In genomic region chr3:124360626-124361025, GRCh38 we compare ENCODE assay signal across 26 cellular contexts.
DNase-seq lines count a peak whose midpoint lies in the region; ATAC-seq and TF ChIP-seq lines count a peak whose summit lies in the region.
"Had no signal": no experiment of that assay in that cellular context is flagged by ENCODE, and none has a peak within 500 bp of the region (broad histone marks: within the 10 kb centered on the region; RNA-seq: fewer than 3 reads in every experiment).

No MANE protein-coding gene starts in this region.

- H3K4me2 ChIP-seq in mesendoderm (ENCODE audit: low read length) = no peak overlapping the region

- H2BK120ac ChIP-seq in mesendoderm (ENCODE audit: low read depth, low read length) = no peak overlapping the region

- H3K4me3 ChIP-seq in mesendoderm (ENCODE audit: low read length) = no peak overlapping the region
- no peak overlapping the region for H3K4me3 ChIP-seq in esophagus muscularis mucosa
- H3K4me3 ChIP-seq: cardiac muscle cell, pancreas, sigmoid colon had no signal

- H3K36me3 ChIP-seq in mesendoderm (ENCODE audit: control insufficient read depth, insufficient read depth, low read length) (no peaks in the 10 kb centered on the region), esophagus muscularis mucosa (no peaks in the 10 kb centered on the region)
- H3K36me3 ChIP-seq: cardiac muscle cell, pancreas, sigmoid colon had no signal

- H3K4me1 ChIP-seq in mesendoderm (ENCODE audit: control insufficient read depth, low read depth, low read length) = no peaks in the 10 kb centered on the region
- peaks cover 0 to 20% (median 9%) of the 10 kb centered on the region in 4 donors for H3K4me1 ChIP-seq in esophagus muscularis mucosa
- H3K4me1 ChIP-seq: sigmoid colon had no signal

- no peak for TF ChIP-seq POLR2A in esophagus muscularis mucosa (IDR thresholded peaks at IDR 0.05; ENCODE audit: low read depth)

- H2AK5ac ChIP-seq in mesendoderm (ENCODE audit: low read length) = no peak overlapping the region

- no peak overlapping the region for H2BK15ac ChIP-seq in mesendoderm (replicated peaks; ENCODE audit: low read depth)

- ATAC-seq in GM19351 (IDR thresholded peaks at IDR 0.05; ENCODE audit: unreplicated experiment) = no peak
- ATAC-seq: activated T-cell treated with anti-CD3 and anti-CD28 coated beads, Interleukin-2, amount 50 U/mL, for 72 hours; left lobe of liver; naive thymus-derived CD4-positive, alpha-beta T cell; SK-N-SH treated with all-trans-retinoic acid at 6 μM for 48 hours; stimulated activated naive CD8-positive, alpha-beta T cell treated with anti-CD3 and anti-CD28 coated beads, Interleukin-15, Interleukin-2, amounts not matched to agents 100 U/mL and 50 U/mL, for 24 hours had no signal

- H3K4me1 Mint-ChIP-seq in endothelial cell (ENCODE audit: unreplicated experiment) (peaks cover 38% of the 10 kb centered on the region), type B pancreatic cell (ENCODE audit: unreplicated experiment) (peaks cover 40% of the 10 kb centered on the region)
- H3K4me1 Mint-ChIP-seq: activated CD4-positive, alpha-beta T cell treated with anti-CD3 and anti-CD28 coated beads, Interleukin-2, amount 10 ng/mL, durations not matched to agents 24 days and 14 days; activated naive CD4-positive, alpha-beta T cell treated with anti-CD3 and anti-CD28 coated beads, Interleukin-2, amount 10 ng/mL, durations not matched to agents 7 days and 5 days; naive thymus-derived CD4-positive, alpha-beta T cell had no signal

- TF ChIP-seq CTCF in endothelial cell (IDR thresholded peaks at IDR 0.05; ENCODE audit: unreplicated experiment) = no peak
- TF ChIP-seq CTCF in type B pancreatic cell (conservative IDR thresholded peaks at IDR 0.05) = no peak
- no peak for TF ChIP-seq CTCF in esophagus muscularis mucosa (IDR thresholded peaks at IDR 0.05)

- DNase-seq in NCI-H526 (lab: John Stamatoyannopoulos, UW) = peak; percentile 67 to 82
- DNase-seq in endothelial cell (ENCODE audit: low spot score) = no peak
- DNase-seq in mesendoderm = peak; percentile 82
- DNase-seq in type B pancreatic cell (ENCODE audit: extremely low spot score, unreplicated experiment) = no peak
- no peak for DNase-seq in esophagus muscularis mucosa (ENCODE audit: extremely low spot score)
- DNase-seq in activated T-cell treated with anti-CD3 and anti-CD28 coated beads, Interleukin-2, amount 50 U/mL, for 48 hours = no peak
- DNase-seq: activated CD4-positive, alpha-beta T cell treated with anti-CD3 and anti-CD28 coated beads, Interleukin-2, amount 10 ng/mL, durations not matched to agents 24 days and 14 days; activated naive CD4-positive, alpha-beta T cell treated with anti-CD3 and anti-CD28 coated beads, Interleukin-2, amount 10 ng/mL, durations not matched to agents 7 days and 5 days; activated T-cell treated with anti-CD3 and anti-CD28 coated beads, Interleukin-2, amount 50 U/mL, for 72 hours; amniotic stem cell; CD4-positive, alpha-beta T cell; cortex of kidney; EL; KBM-7; naive thymus-derived CD4-positive, alpha-beta T cell; NCI-H1436 treated with DMSO at 0.1 percent for 48 hours; pancreas; sigmoid colon; stimulated activated CD4-positive, alpha-beta T cell treated with anti-CD3 and anti-CD28 coated beads, Interleukin-15, amount 100 ng/mL, for 24 hours; stimulated activated naive CD8-positive, alpha-beta T cell treated with anti-CD3 and anti-CD28 coated beads, Interleukin-15, Interleukin-2, amounts not matched to agents 100 U/mL and 50 U/mL, for 24 hours had no signal

- peaks cover 59% of the 10 kb centered on the region for H3K36me3 Mint-ChIP-seq in endothelial cell (ENCODE audit: low read depth, unreplicated experiment)
- peaks cover 25% of the 10 kb centered on the region for H3K36me3 Mint-ChIP-seq in type B pancreatic cell
- H3K36me3 Mint-ChIP-seq: activated naive CD4-positive, alpha-beta T cell treated with anti-CD3 and anti-CD28 coated beads, Interleukin-2, amount 10 ng/mL, durations not matched to agents 7 days and 5 days had no signal

- H3K4me3 Mint-ChIP-seq in endothelial cell (ENCODE audit: unreplicated experiment) (no peak overlapping the region), type B pancreatic cell (peak overlapping the region; percentile 50)
- H3K4me3 Mint-ChIP-seq: activated CD4-positive, alpha-beta T cell treated with anti-CD3 and anti-CD28 coated beads, Interleukin-2, amount 10 ng/mL, durations not matched to agents 24 days and 14 days; activated naive CD4-positive, alpha-beta T cell treated with anti-CD3 and anti-CD28 coated beads, Interleukin-2, amount 10 ng/mL, durations not matched to agents 7 days and 5 days; activated T-cell treated with anti-CD3 and anti-CD28 coated beads, Interleukin-2, amount 50 U/mL, for 72 hours; CD4-positive, alpha-beta T cell; naive thymus-derived CD4-positive, alpha-beta T cell; T-helper 2 cell treated with Interferon-gamma antibody and Interleukin-4, amounts not matched to agents 5 μg/mL and 100 μg/mL, for 36 hours had no signal

- no peak overlapping the region for H3K56ac ChIP-seq in mesendoderm (ENCODE audit: low read length)

- H3K79me2 ChIP-seq in mesendoderm (ENCODE audit: control insufficient read depth, insufficient read depth, low read length) = no peaks in the 10 kb centered on the region

- no CpG with 5 or more reads among the region's 4 CpGs for WGBS in mesendoderm (ENCODE audit: extremely low coverage, insufficient coverage, low lambda C conversion rate)
- 74% methylated on average over 4 of the region's 4 CpGs for WGBS in esophagus muscularis mucosa

- no peak overlapping the region for H3K18ac ChIP-seq in mesendoderm (ENCODE audit: low read length)

- intact Hi-C loops in esophagus muscularis mucosa (cut with DNase I) = no loop called here

- H3K79me1 ChIP-seq in mesendoderm (ENCODE audit: low read length) = no peaks in the 10 kb centered on the region

- no peaks in the 10 kb centered on the region for H3K9me3 ChIP-seq in esophagus muscularis mucosa
- H3K9me3 ChIP-seq: pancreas, sigmoid colon had no signal

- no peak overlapping the region for H3K4ac ChIP-seq in mesendoderm (ENCODE audit: low read depth, low read length)

- H3K23ac ChIP-seq in mesendoderm (ENCODE audit: low read length) = no peak overlapping the region

- H3K27me3 Mint-ChIP-seq in endothelial cell (ENCODE audit: unreplicated experiment) (peaks cover 7% of the 10 kb centered on the region), type B pancreatic cell (no peaks in the 10 kb centered on the region)

- H3K27ac ChIP-seq in mesendoderm (ENCODE audit: low read depth, low read length) = no peak overlapping the region
- H3K27ac ChIP-seq in esophagus muscularis mucosa (replicated peaks in 1 of 4) = no peak overlapping the region
- H3K27ac ChIP-seq: cardiac muscle cell, RWPE1, sigmoid colon had no signal

- no peak overlapping the region for H3K9ac ChIP-seq in mesendoderm (ENCODE audit: low read length)

- H3K9me3 Mint-ChIP-seq in endothelial cell (ENCODE audit: unreplicated experiment) (no peaks in the 10 kb centered on the region), type B pancreatic cell (peaks cover 7% of the 10 kb centered on the region)
- H3K9me3 Mint-ChIP-seq: activated CD4-positive, alpha-beta T cell treated with anti-CD3 and anti-CD28 coated beads, Interleukin-2, amount 10 ng/mL, durations not matched to agents 24 days and 14 days; activated naive CD4-positive, alpha-beta T cell treated with anti-CD3 and anti-CD28 coated beads, Interleukin-2, amount 10 ng/mL, durations not matched to agents 7 days and 5 days; CD4-positive, alpha-beta T cell; T-helper 2 cell treated with Interferon-gamma antibody and Interleukin-4, amounts not matched to agents 5 μg/mL and 100 μg/mL, for 36 hours had no signal

- no peak overlapping the region for H2BK5ac ChIP-seq in mesendoderm (ENCODE audit: low read length)

- peak overlapping the region; percentile 27 for H4K5ac ChIP-seq in mesendoderm (ENCODE audit: low read length)

- H3K27ac Mint-ChIP-seq in endothelial cell (ENCODE audit: unreplicated experiment) (peak overlapping the region; percentile 11), type B pancreatic cell (peak overlapping the region; percentile 98)
- H3K27ac Mint-ChIP-seq: activated CD4-positive, alpha-beta T cell treated with anti-CD3 and anti-CD28 coated beads, Interleukin-2, amount 10 ng/mL, durations not matched to agents 24 days and 14 days; activated naive CD4-positive, alpha-beta T cell treated with anti-CD3 and anti-CD28 coated beads, Interleukin-2, amount 10 ng/mL, durations not matched to agents 7 days and 5 days; activated T-cell treated with anti-CD3 and anti-CD28 coated beads, Interleukin-2, amount 50 U/mL, for 72 hours; CD4-positive, alpha-beta T cell; naive thymus-derived CD4-positive, alpha-beta T cell; T-helper 2 cell treated with Interferon-gamma antibody and Interleukin-4, amounts not matched to agents 5 μg/mL and 100 μg/mL, for 36 hours had no signal

- H4K8ac ChIP-seq in mesendoderm (ENCODE audit: low read depth, low read length) = no peak overlapping the region

- no peaks in the 10 kb centered on the region for H3K27me3 ChIP-seq in mesendoderm (ENCODE audit: insufficient read depth, low read length, poor library complexity)
- H3K27me3 ChIP-seq in esophagus muscularis mucosa = no peaks in the 10 kb centered on the region
- H3K27me3 ChIP-seq: cardiac muscle cell, pancreas, sigmoid colon had no signal

- no peak for TF ChIP-seq EP300 in esophagus muscularis mucosa (IDR thresholded peaks at IDR 0.05)

Comparison
In these comparisons a context has a peak if more than half of its experiments do, and no peak if none do; other contexts are left out.
1. DNase-seq: peak in NCI-H526 (2 of 2) and mesendoderm (single experiment); none in endothelial cell (single experiment), type B pancreatic cell (single experiment), esophagus muscularis mucosa (single experiment) and activated T-cell treated with anti-CD3 and anti-CD28 coated beads, Interleukin-2, amount 50 U/mL, for 48 hours (0 of 2).